ENCODE assay signal across 8 cellular contexts in the genomic region with DNA sequence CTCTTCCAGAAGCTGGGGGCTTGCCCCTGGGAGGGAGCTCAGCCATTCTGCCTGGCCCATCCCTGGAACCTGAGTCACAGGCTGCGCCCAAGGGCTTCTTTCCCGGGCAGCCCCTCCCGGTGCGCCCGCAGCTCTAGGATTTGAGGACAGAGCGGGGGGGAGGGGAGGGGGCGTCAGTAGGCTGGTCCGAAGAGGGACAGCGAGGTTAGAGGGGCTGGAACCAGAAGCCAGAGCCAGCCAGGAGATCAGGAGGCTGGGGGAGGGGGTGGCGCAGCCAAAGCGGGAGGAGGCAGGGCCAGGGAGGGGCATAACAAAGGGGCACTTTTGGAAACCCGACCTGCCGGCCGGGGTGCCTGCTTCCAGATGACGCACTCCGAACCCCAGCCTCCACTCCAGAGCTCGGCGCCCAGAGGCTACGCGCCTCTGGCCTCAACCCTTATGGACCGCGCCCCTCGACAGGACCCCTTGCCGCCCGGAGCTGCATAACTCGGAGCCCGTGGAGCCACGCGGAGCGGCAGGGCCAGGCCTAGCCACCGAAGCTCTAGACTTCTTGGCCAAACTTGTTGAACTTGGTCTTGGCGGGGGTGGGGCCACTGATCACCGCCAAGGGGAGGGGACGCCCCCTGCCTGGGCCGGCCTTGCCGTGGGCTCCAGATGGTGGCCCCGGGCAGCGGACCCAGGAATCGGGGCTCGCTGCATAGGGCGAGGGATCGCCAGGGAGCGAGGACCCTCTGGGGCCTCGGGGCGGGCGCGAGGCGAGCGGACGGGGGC. TPM values are rescaled to one million over a fixed set of nuclear protein-coding genes. Genes with fewer than 3 reads are reported as not detected.
DNase-seq lines count a peak whose midpoint lies in the region; ATAC-seq and TF ChIP-seq lines count a peak whose summit lies in the region.

No MANE protein-coding gene starts in this region.

- peak overlapping the region; percentile 84 for H3K9ac ChIP-seq in SK-N-MC (ENCODE audit: insufficient read length)
- peak overlapping the region; percentile 77 for H3K9ac ChIP-seq in endodermal cell (ENCODE audit: extremely low read depth, low read length, poor library complexity, severe bottlenecking)

- H3K9me3 Mint-ChIP-seq in endodermal cell = no peaks in the 10 kb centered on the region

- ATAC-seq in GM21423 (IDR thresholded peaks at IDR 0.05; ENCODE audit: unreplicated experiment) (peak; percentile 7), HG03135 (IDR thresholded peaks at IDR 0.05; ENCODE audit: unreplicated experiment) (no peak)

- H3K9me3 ChIP-seq in SK-N-MC (ENCODE audit: low read depth, low read length) = no peaks in the 10 kb centered on the region
- H3K9me3 ChIP-seq in endodermal cell (ENCODE audit: control insufficient read depth, low read length) = no peaks in the 10 kb centered on the region
- no peaks in the 10 kb centered on the region for H3K9me3 ChIP-seq in mononuclear cell (ENCODE audit: low read depth, low read length)
- no peaks in the 10 kb centered on the region for H3K9me3 ChIP-seq in vagina

- H3K27ac Mint-ChIP-seq in endodermal cell = peak overlapping the region; percentile 93

- peak in 1 of 2 donors; percentile 40 for TF ChIP-seq POLR2A in vagina (IDR thresholded peaks at IDR 0.05)

- no peaks in the 10 kb centered on the region for H3K4me1 ChIP-seq in endodermal cell (ENCODE audit: control insufficient read depth, insufficient read depth, low read length)
- H3K4me1 ChIP-seq in mononuclear cell (ENCODE audit: insufficient read depth, low read length) = peaks cover 22% of the 10 kb centered on the region
- H3K4me1 ChIP-seq in vagina = peaks cover 34% of the 10 kb centered on the region

- WGBS in endodermal cell (ENCODE audit: insufficient coverage in 1 of 2, insufficient read length in 1 of 2), 2 experiments = 3 to 5% methylated on average over 16 to 50 of the region's 50 CpGs

- no peaks in the 10 kb centered on the region for H3K36me3 ChIP-seq in SK-N-MC (ENCODE audit: insufficient read depth, low read length)
- no peaks in the 10 kb centered on the region for H3K36me3 ChIP-seq in endodermal cell (ENCODE audit: control insufficient read depth, insufficient read depth, low read length)
- H3K36me3 ChIP-seq in vagina = no peaks in the 10 kb centered on the region

- TF ChIP-seq CTCF in endodermal cell (conservative IDR thresholded peaks at IDR 0.05) = no peak
- TF ChIP-seq CTCF in vagina (IDR thresholded peaks at IDR 0.05) = no peak

- H3K4me3 Mint-ChIP-seq in endodermal cell = peak overlapping the region; percentile 75

- DNase-seq in A172 (ENCODE audit: low spot score) (peak; percentile 31), SK-N-MC (ENCODE audit: low read depth, low spot score) (no peak), endodermal cell (peak; percentile 95), vagina (ENCODE audit: extremely low spot score in 2 of 2) (no peak), NCI-H187 (lab: John Stamatoyannopoulos, UW) (no peak)

- 0 out of 2 replicates have a peak overlapping the region, but pooled peaks have one; percentile 54 for H3K27ac ChIP-seq in SK-N-MC
- peak overlapping the region; percentile 44 for H3K27ac ChIP-seq in endodermal cell (ENCODE audit: low read depth, low read length)
- peak overlapping the region; percentile 93 for H3K27ac ChIP-seq in vagina

- H3K27me3 ChIP-seq in endodermal cell (ENCODE audit: control insufficient read depth, insufficient read depth, low read length, poor library complexity, severe bottlenecking) = peaks cover 23% of the 10 kb centered on the region
- peaks cover 44% of the 10 kb centered on the region for H3K27me3 ChIP-seq in mononuclear cell (ENCODE audit: insufficient read depth, low read length)
- no peaks in the 10 kb centered on the region for H3K27me3 ChIP-seq in vagina

- peaks cover 31% of the 10 kb centered on the region for H3K27me3 Mint-ChIP-seq in endodermal cell (ENCODE audit: insufficient read depth)

- intact Hi-C loops in vagina (cut with DNase I) = no loop called here

- H3K36me3 Mint-ChIP-seq in endodermal cell (ENCODE audit: low read depth) = peaks cover 4% of the 10 kb centered on the region

- H3K4me3 ChIP-seq in SK-N-MC (peak overlapping the region; percentile 93), endodermal cell (ENCODE audit: low read length) (peak overlapping the region; percentile 81), mononuclear cell (ENCODE audit: low read length) (peak overlapping the region; percentile 30), vagina (peak overlapping the region; percentile 64 to 79)

- peaks cover 12% of the 10 kb centered on the region for H3K4me1 Mint-ChIP-seq in endodermal cell

RNA-seq across cellular contexts. Expression of gene PACSIN3, which starts 0.7 kb away (rescaled TPM):
- total RNA-seq in A172 (2014; rRNA removed; shearing (Covaris generic)) = 28.7 and 32.2 TPM in 2 replicates
- 10 to 100 TPM; 48.0 to 66.6 TPM for total RNA-seq in endodermal cell
- 22.9 TPM for polyA plus RNA-seq in endodermal cell (2013, experiment 1 of 2)
- polyA plus RNA-seq in endodermal cell (2013, experiment 2 of 2) = 18.0 TPM
- not detected for total RNA-seq in mononuclear cell
- 59.4 TPM for total RNA-seq in vagina

RNA-seq across cellular contexts. Expression of gene ARFGAP2, which starts 8.8 kb away (rescaled TPM):
- total RNA-seq in A172 (2014; rRNA removed; shearing (Covaris generic)) = 106 and 166 TPM in 2 replicates
- total RNA-seq in endodermal cell (10 to 100 TPM; 84.6 to 86.0 TPM), mononuclear cell (182 TPM), vagina (79.3 TPM)
- polyA plus RNA-seq in endodermal cell (2013, experiment 1 of 2) = 55.0 TPM
- polyA plus RNA-seq in endodermal cell (2013, experiment 2 of 2) = 48.1 TPM

RNA-seq across cellular contexts. Expression of gene DDB2, which starts 29.3 kb away (rescaled TPM):
- 86.1 and 110 TPM in 2 replicates for total RNA-seq in A172 (2014; rRNA removed; shearing (Covaris generic))
- total RNA-seq in endodermal cell = 10 to 100 TPM; 20.9 to 31.2 TPM
- 72.6 TPM for polyA plus RNA-seq in endodermal cell (2013, experiment 1 of 2)
- 69.3 TPM for polyA plus RNA-seq in endodermal cell (2013, experiment 2 of 2)
- 21.8 TPM for total RNA-seq in mononuclear cell
- 42.2 TPM for total RNA-seq in vagina

Comparison
In these comparisons a context has a peak if more than half of its experiments do, and no peak if none do; other contexts are left out.
1. DNase-seq: peak in A172 (single experiment) and endodermal cell (single experiment); none in SK-N-MC (single experiment), vagina (0 of 2) and NCI-H187 (0 of 2).
2. H3K4me3 ChIP-seq: peak in every context shown above with its lines; median percentile 93 in SK-N-MC; 81 in endodermal cell; 72 in vagina; 30 in mononuclear cell.
3. RNA of gene PACSIN3, which starts 0.7 kb away (total RNA-seq): 48.0 to 66.6 TPM in endodermal cell, 59.4 TPM in vagina (single experiment) and 28.7 to 32.2 TPM in A172; not detected in mononuclear cell (single experiment); every median in the first group is over 10 times any median in the second.
4. Peak in every context shown above with its lines, with median percentiles within 50 percentile points of each other: H3K27ac ChIP-seq.